In genomic region chr3:49721861-49722781, GRCh38 we compare ENCODE assay signal across 1 cellular context.
TF ChIP-seq lines count a peak whose summit lies in the region.

No MANE protein-coding gene starts in this region.

TF ChIP-seq in endothelial cell of umbilical vein, 7 proteins besides CTCF, POLR2A, EP300 and RAD21:
- TF ChIP-seq GATA2 (IDR thresholded peaks at IDR 0.05; ENCODE audit: insufficient read depth, insufficient read length, low read depth, low read length) (no peak), EZH2 (IDR thresholded peaks at IDR 0.05; ENCODE audit: borderline replicate concordance, low read depth, low read length, severe bottlenecking) (no peak), JUN (IDR thresholded peaks at IDR 0.05; ENCODE audit: borderline replicate concordance, insufficient read depth, insufficient read length, low read depth) (no peak), MYC (IDR thresholded peaks at IDR 0.05; ENCODE audit: low read depth, low read length) (no peak), FOS (IDR thresholded peaks at IDR 0.05; ENCODE audit: borderline replicate concordance, insufficient read depth, low read length) (no peak), POLR2AphosphoS5 (IDR thresholded peaks at IDR 0.05; ENCODE audit: insufficient read depth, low read depth, low read length) (no peak)
- TF ChIP-seq, protein P1, sequence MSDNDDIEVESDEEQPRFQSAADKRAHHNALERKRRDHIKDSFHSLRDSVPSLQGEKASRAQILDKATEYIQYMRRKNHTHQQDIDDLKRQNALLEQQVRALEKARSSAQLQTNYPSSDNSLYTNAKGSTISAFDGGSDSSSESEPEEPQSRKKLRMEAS (IDR thresholded peaks at IDR 0.05; ENCODE audit: insufficient read depth, insufficient read length), result no peak
